12 cellular contexts compared by ENCODE assay signal in genomic region chr1:203507227-203507626, GRCh38. TPM values are rescaled to one million over a fixed set of nuclear protein-coding genes. Genes with fewer than 3 reads are reported as not detected.
DNase-seq lines count a peak whose midpoint lies in the region; ATAC-seq and TF ChIP-seq lines count a peak whose summit lies in the region.
"Had no signal": no experiment of that assay in that cellular context is flagged by ENCODE, and none has a peak within 500 bp of the region (broad histone marks: within the 10 kb centered on the region; RNA-seq: fewer than 3 reads in every experiment).

No MANE protein-coding gene starts in this region.

- POLR2A ChIA-PET in IMR-90 (lab: Charles Lee; ENCODE audit: unreplicated experiment), result no interaction called here

- CTCF ChIA-PET in IMR-90 (lab: Yijun Ruan, JAX), result no interaction called here

- H3K56ac ChIP-seq in IMR-90 (ENCODE audit: extremely low read depth, insufficient read depth, low read length), result peak overlapping the region; percentile 2

- peak overlapping the region; percentile 5; the same call in 1 of the 2 replicates for H3K4me2 ChIP-seq in IMR-90 (ENCODE audit: low read depth, low read length)

- peak overlapping the region; percentile 97 for H3K4ac ChIP-seq in IMR-90 (ENCODE audit: low read depth, low read length)

- intact Hi-C loops in IMR-90 (cut with micrococcal nuclease), result loop anchor here (5.0 kb wide), 1 partner anchor 100 kb away; no protein-coding TSS in a partner anchor
- intact Hi-C loops in gastrocnemius medialis (cut with DNase I; ENCODE audit: low total_unique reads), result loop anchor here (5.0 kb wide), 1 partner anchor 120 kb away; the partner anchor contains the start of gene ATP2B4

- peak overlapping the region; percentile 97 for H2AK5ac ChIP-seq in IMR-90 (ENCODE audit: low read depth, low read length)

- peak overlapping the region; percentile 99; the same call in 2 of the 3 replicates for H2BK15ac ChIP-seq in IMR-90 (ENCODE audit: low read depth, low read length)

- no peak overlapping the region for H3K4me3 ChIP-seq in IMR-90 (ENCODE audit: insufficient read depth, low read depth, low read length)
- H3K4me3 ChIP-seq in right atrium auricular region, result no peak overlapping the region
- H3K4me3 ChIP-seq in gastrocnemius medialis, result no peak overlapping the region

- H3K27ac ChIP-seq in IMR-90 (ENCODE audit: insufficient read depth, low read length), result peak overlapping the region; percentile 82
- H3K27ac ChIP-seq in right atrium auricular region, result peak overlapping the region; percentile 73 to 85
- H3K27ac ChIP-seq in gastrocnemius medialis, result peak overlapping the region in 3 of 4 donors; percentile 12 to 44 (median 31)

- dilution Hi-C loops in IMR-90 (cut with HindIII; ENCODE audit: low sequenced_read_pairs, unreplicated experiment), result no loop called here

- no peaks in the 10 kb centered on the region for H3K27me3 Mint-ChIP-seq in activated naive CD8-positive, alpha-beta T cell treated with anti-CD3 and anti-CD28 coated beads for 36 hours

- no peak overlapping the region for H3K27ac Mint-ChIP-seq in activated naive CD8-positive, alpha-beta T cell treated with anti-CD3 and anti-CD28 coated beads for 36 hours
- H3K27ac Mint-ChIP-seq: activated B cell treated with CpG ODN at 0.5 μM for 24 hours had no signal

- no peaks in the 10 kb centered on the region for H4K20me1 ChIP-seq in IMR-90 (ENCODE audit: insufficient read depth, low read length)

- no CpG with 5 or more reads among the region's 3 CpGs for WGBS in IMR-90 (ENCODE audit: extremely low coverage in 2 of 2, insufficient read length in 1 of 2), 2 experiments

- H3K9me3 ChIP-seq in IMR-90 (ENCODE audit: control insufficient read depth, insufficient read depth, low read length), result no peaks in the 10 kb centered on the region
- no peaks in the 10 kb centered on the region for H3K9me3 ChIP-seq in right atrium auricular region
- no peaks in the 10 kb centered on the region for H3K9me3 ChIP-seq in gastrocnemius medialis

- peak overlapping the region; percentile 82 for H3K14ac ChIP-seq in IMR-90 (replicated peaks; ENCODE audit: low read depth, low read length)

- H3K4me1 Mint-ChIP-seq in activated naive CD8-positive, alpha-beta T cell treated with anti-CD3 and anti-CD28 coated beads for 36 hours, result no peaks in the 10 kb centered on the region

- no peak overlapping the region for H3K4me3 Mint-ChIP-seq in activated naive CD8-positive, alpha-beta T cell treated with anti-CD3 and anti-CD28 coated beads for 36 hours
- H3K4me3 Mint-ChIP-seq: activated B cell treated with CpG ODN at 0.5 μM for 24 hours had no signal

- no peak for TF ChIP-seq CTCF in IMR-90 (conservative IDR thresholded peaks at IDR 0.05; ENCODE audit: low read depth, low read length)
- TF ChIP-seq CTCF in right atrium auricular region (IDR thresholded peaks at IDR 0.05), result no peak
- no peak for TF ChIP-seq CTCF in gastrocnemius medialis (IDR thresholded peaks at IDR 0.05 in 4 of 5, conservative IDR thresholded peaks at IDR 0.05 in 1 of 5)

- TF ChIP-seq POLR2A in IMR-90 (IDR thresholded peaks at IDR 0.05; ENCODE audit: low read depth, low read length) (no peak), gastrocnemius medialis (IDR thresholded peaks at IDR 0.05) (no peak)

- H3K27me3 ChIP-seq in IMR-90 (ENCODE audit: control insufficient read depth, insufficient read depth, low read length) (no peaks in the 10 kb centered on the region), right atrium auricular region (no peaks in the 10 kb centered on the region), gastrocnemius medialis (no peaks in the 10 kb centered on the region)

- H4K8ac ChIP-seq in IMR-90 (ENCODE audit: low read depth in 2 of 2, low read length in 2 of 2), result peak overlapping the region; percentile 91

- peak overlapping the region; percentile 83 for H2AFZ ChIP-seq in IMR-90 (replicated peaks; ENCODE audit: low read length, poor library complexity)

- H3K36me3 ChIP-seq in IMR-90 (ENCODE audit: control insufficient read depth, insufficient read depth, low read length), result no peaks in the 10 kb centered on the region
- no peaks in the 10 kb centered on the region for H3K36me3 ChIP-seq in right atrium auricular region
- H3K36me3 ChIP-seq in gastrocnemius medialis, result no peaks in the 10 kb centered on the region

- ATAC-seq in IMR-90 (ENCODE audit: low read depth), result peak; percentile 26
- no peak for ATAC-seq in gastrocnemius medialis
- no peak for ATAC-seq in HG03039 (IDR thresholded peaks at IDR 0.05; ENCODE audit: unreplicated experiment)

- peaks cover 33% of the 10 kb centered on the region for H3K4me1 ChIP-seq in IMR-90 (ENCODE audit: control insufficient read depth, insufficient read depth, low read length)
- H3K4me1 ChIP-seq in right atrium auricular region, result peaks cover 0 to 44% of the 10 kb centered on the region in 2 donors
- H3K4me1 ChIP-seq in gastrocnemius medialis, result peaks cover 13 to 15% of the 10 kb centered on the region in 2 donors

- no peaks in the 10 kb centered on the region for H3K9me3 Mint-ChIP-seq in activated naive CD8-positive, alpha-beta T cell treated with anti-CD3 and anti-CD28 coated beads for 36 hours
- H3K9me3 Mint-ChIP-seq: activated B cell treated with CpG ODN at 0.5 μM for 24 hours had no signal

- H4K91ac ChIP-seq in IMR-90 (ENCODE audit: insufficient read depth, low read depth, low read length), result peak overlapping the region; percentile 96

- no TSS peak for BruUV-seq in IMR-90 (replicated peaks; lab: Mats Ljungman, UMichigan)

- peak overlapping the region; percentile 58 for H4K5ac ChIP-seq in IMR-90 (ENCODE audit: low read depth, low read length)

- peak overlapping the region; percentile 94 for H2BK20ac ChIP-seq in IMR-90 (ENCODE audit: low read depth, low read length)

- H2BK120ac ChIP-seq in IMR-90 (ENCODE audit: low read depth, low read length), result peak overlapping the region; percentile 96

- H3K9ac ChIP-seq in IMR-90 (ENCODE audit: low read depth, low read length), result peak overlapping the region; percentile 50

- H2BK5ac ChIP-seq in IMR-90 (ENCODE audit: low read depth, low read length, poor library complexity, severe bottlenecking), result peak overlapping the region; percentile 49

- in situ Hi-C loops in IMR-90 (cut with MboI; ENCODE audit: low sequenced_read_pairs) (loop anchor here (5.0 kb wide), 2 partner anchors 120 to 195 kb away; partner anchors contain the start of gene ATP2B4), gastrocnemius medialis (cut with MboI; ENCODE audit: low sequenced_read_pairs in 4 of 4) (loop anchor here (5.0 to 10.0 kb wide), 3 partner anchors 98 to 195 kb away; partner anchors contain the start of gene ATP2B4 (in 1 of the 4))

- H3K18ac ChIP-seq in IMR-90 (ENCODE audit: low read depth, low read length), result peak overlapping the region; percentile 73

- H3K79me1 ChIP-seq in IMR-90 (ENCODE audit: low read depth in 1 of 2, low read length in 2 of 2), result peaks cover 9 to 59% of the 10 kb centered on the region in 2 experiments

- H3K23ac ChIP-seq in IMR-90 (ENCODE audit: low read depth, low read length), result peak overlapping the region; percentile 90; the same call in 1 of the 2 replicates

- no peak for TF ChIP-seq RAD21 in IMR-90 (IDR thresholded peaks at IDR 0.05; ENCODE audit: low read length)

- H3K36me3 Mint-ChIP-seq in activated naive CD8-positive, alpha-beta T cell treated with anti-CD3 and anti-CD28 coated beads for 36 hours, result no peaks in the 10 kb centered on the region

- H3K9me1 ChIP-seq in IMR-90 (ENCODE audit: insufficient read depth, low read length), result peaks cover 45% of the 10 kb centered on the region

- H2AK9ac ChIP-seq in IMR-90 (replicated peaks; ENCODE audit: low read depth, low read length, poor library complexity), result peak overlapping the region; percentile 94

- DNase-seq in IMR-90 (peak; percentile 16), amniotic epithelial cell (ENCODE audit: low read depth) (peak; percentile 72), right atrium auricular region (ENCODE audit: low spot score) (no peak), gastrocnemius medialis (no peak), NCI-H2107 (lab: John Stamatoyannopoulos, UW) (no peak), T-helper 9 cell (no peak)
- DNase-seq in activated naive CD8-positive, alpha-beta T cell treated with anti-CD3 and anti-CD28 coated beads for 36 hours, result no peak
- DNase-seq: activated B cell treated with CpG ODN at 0.5 μM for 24 hours, activated gamma-delta T cell treated with Interleukin-2 at 50 U/mL for 16 hours, NCI-H187, posterior cingulate gyrus had no signal

TF ChIP-seq in IMR-90, 13 proteins besides CTCF, POLR2A, EP300 and RAD21:
- TF ChIP-seq FOS (IDR thresholded peaks at IDR 0.05; ENCODE audit: low read depth, low read length), result no peak
- TF ChIP-seq CEBPB (IDR thresholded peaks at IDR 0.05; ENCODE audit: low read depth, low read length), result peak; percentile 36

RNA-seq across cellular contexts. Expression of gene OPTC, which starts 13.3 kb away (rescaled TPM):
- total RNA-seq in IMR-90 (2012; rRNA removed) (not detected in 2 replicates), right atrium auricular region (not detected), gastrocnemius medialis (not detected)
- not detected in 2 replicates for polyA plus RNA-seq in IMR-90 (2012; rRNA removed)
- not detected in 2 replicates for polyA plus RNA-seq in IMR-90 (2012; cell fraction: cytosol; rRNA removed)
- polyA plus RNA-seq in IMR-90 (2012; cell fraction: nucleus; rRNA removed; ENCODE audit: low replicate concordance), result not detected in 2 replicates
- total RNA-seq in activated naive CD8-positive, alpha-beta T cell treated with anti-CD3 and anti-CD28 coated beads for 36 hours, result not detected
- total RNA-seq: activated B cell treated with CpG ODN at 0.5 μM for 24 hours had no signal

RNA-seq across cellular contexts. Expression of gene PRELP, which starts 31.6 kb away (rescaled TPM):
- total RNA-seq in IMR-90 (2012; rRNA removed), result under 0.01 TPM in 1 of 2 replicates, not detected in the other
- 0.47 and 0.56 TPM in 2 replicates for polyA plus RNA-seq in IMR-90 (2012; rRNA removed)
- 0.25 and 0.69 TPM in 2 replicates for polyA plus RNA-seq in IMR-90 (2012; cell fraction: cytosol; rRNA removed)
- polyA plus RNA-seq in IMR-90 (2012; cell fraction: nucleus; rRNA removed; ENCODE audit: low replicate concordance), result 0.14 and 0.26 TPM in 2 replicates
- total RNA-seq in right atrium auricular region, result 100 to 1,000 TPM in 1 of 2 donors, 10 to 100 TPM in 1; 54.5 to 243 TPM
- total RNA-seq in gastrocnemius medialis, result 10 to 100 TPM; 12.2 to 32.6 (median 16.9) TPM
- total RNA-seq in activated naive CD8-positive, alpha-beta T cell treated with anti-CD3 and anti-CD28 coated beads for 36 hours, result not detected
- total RNA-seq: activated B cell treated with CpG ODN at 0.5 μM for 24 hours had no signal

Comparison
In these comparisons a context has a peak if more than half of its experiments do, and no peak if none do; other contexts are left out.
1. DNase-seq: peak in IMR-90 (single experiment) and amniotic epithelial cell (single experiment); none in right atrium auricular region (single experiment), gastrocnemius medialis (0 of 2), activated naive CD8-positive, alpha-beta T cell treated with anti-CD3 and anti-CD28 coated beads for 36 hours (single experiment), NCI-H2107 (single experiment) and T-helper 9 cell (single experiment).
2. H3K27ac ChIP-seq: peak in every context shown above with its lines; median percentile 82 in IMR-90; 79 in right atrium auricular region; 31 in gastrocnemius medialis.
3. RNA of gene PRELP, which starts 31.6 kb away (total RNA-seq): 54.5 to 243 TPM in right atrium auricular region and 12.2 to 32.6 TPM in gastrocnemius medialis; under 0.01 TPM in IMR-90 and not detected in activated naive CD8-positive, alpha-beta T cell treated with anti-CD3 and anti-CD28 coated beads for 36 hours; every median in the first group is over 10 times any median in the second.